In the genomic region with DNA sequence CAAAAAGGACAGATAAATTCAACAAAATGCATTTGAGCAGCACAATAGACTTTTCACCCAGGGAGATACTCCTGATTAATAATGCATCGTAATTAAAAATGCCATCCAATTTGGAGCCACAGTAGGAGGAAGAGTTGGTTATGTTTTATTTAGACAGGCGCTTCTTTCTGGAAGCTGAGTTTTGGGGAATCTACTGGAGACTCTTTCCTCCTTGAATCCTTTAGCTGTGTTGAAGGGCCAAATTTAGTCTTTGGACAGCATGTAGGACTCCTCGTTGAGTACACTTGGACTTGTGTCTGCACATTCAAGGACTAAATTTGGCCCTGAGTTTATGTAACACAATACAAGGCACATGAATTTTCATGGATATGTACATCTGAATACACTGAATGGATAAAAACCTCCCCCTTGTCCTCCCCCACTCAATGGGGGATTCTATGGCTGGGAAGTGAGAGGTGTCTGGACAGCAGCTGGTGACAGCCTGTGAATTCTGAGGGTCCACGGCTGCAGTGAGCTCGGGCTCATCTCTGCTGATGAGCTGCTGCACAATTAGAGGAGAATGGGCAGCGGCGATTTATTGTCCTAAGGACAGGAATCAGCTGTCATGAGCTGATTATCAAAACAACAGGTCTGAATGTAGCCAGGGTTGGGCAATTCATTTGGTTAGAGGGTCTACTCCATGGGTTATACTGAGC, we compare ENCODE assay signal across 18 cellular contexts.
"Had no signal": no experiment of that assay in that cellular context is flagged by ENCODE, and none has a peak within 500 bp of the region (broad histone marks: within the 10 kb centered on the region; RNA-seq: fewer than 3 reads in every experiment).

No MANE protein-coding gene starts in this region.

- ATAC-seq: activated CD8-positive, alpha-beta T cell treated with anti-CD3 and anti-CD28 coated beads, Interleukin-2, amount 10 ng/mL, durations not matched to agents 7 days and 5 days; activated T-cell treated with anti-CD3 and anti-CD28 coated beads, Interleukin-2, amount 50 U/mL, for 72 hours; gastroesophageal sphincter; left lung; stimulated activated effector memory CD8-positive, alpha-beta T cell treated with anti-CD3 and anti-CD28 coated beads, Interleukin-12 subunit alpha, Interleukin-12 subunit beta, amount 100 ng/mL, for 72 hours had no signal

- H3K4me1 ChIP-seq: gastroesophageal sphincter, left lung had no signal

- H3K79me2 ChIP-seq: parathyroid adenoma had no signal

- H2AFZ ChIP-seq: parathyroid adenoma had no signal

- DNase-seq: activated B cell treated with CpG ODN at 0.5 μM for 24 hours; activated CD4-positive, alpha-beta T cell treated with anti-CD3 and anti-CD28 coated beads for 48 hours; activated CD8-positive, alpha-beta memory T cell treated with anti-CD3 and anti-CD28 coated beads, Interleukin-2, amount 50 U/mL, for 4 hours; activated CD8-positive, alpha-beta T cell treated with anti-CD3 and anti-CD28 coated beads, Interleukin-2, amount 10 ng/mL, durations not matched to agents 7 days and 5 days; activated gamma-delta T cell; activated T-cell treated with anti-CD3 and anti-CD28 coated beads, Interleukin-2, amount 50 U/mL, for 72 hours; amygdala; erythroblast; islet precursor cell; left lung; mammary epithelial cell; naive B cell; stimulated activated CD4-positive, alpha-beta T cell treated with anti-CD3 and anti-CD28 coated beads, Interleukin-12 subunit alpha, Interleukin-12 subunit beta, amount 100 ng/mL, for 4 hours; transverse colon had no signal

- H3K9me3 ChIP-seq: gastroesophageal sphincter, left lung, neutrophil, transverse colon had no signal

- H3K4me3 ChIP-seq: gastroesophageal sphincter, left lung, transverse colon had no signal

- H3K27ac ChIP-seq: gastroesophageal sphincter, left lung, neutrophil, parathyroid adenoma, transverse colon had no signal

- H3K27me3 ChIP-seq: gastroesophageal sphincter, left lung, neutrophil, transverse colon had no signal

- H3K9ac ChIP-seq: parathyroid adenoma had no signal

- H3K36me3 ChIP-seq: gastroesophageal sphincter, left lung, neutrophil, transverse colon had no signal
